Comparison of ENCODE assay signal across 10 cellular contexts in genomic region chr19:6238256-6238642, GRCh38. TPM values are rescaled to one million over a fixed set of nuclear protein-coding genes. Genes with fewer than 3 reads are reported as not detected.
DNase-seq lines count a peak whose midpoint lies in the region; ATAC-seq, FAIRE-seq and TF ChIP-seq lines count a peak whose summit lies in the region.
"Had no signal": no experiment of that assay in that cellular context is flagged by ENCODE, and none has a peak within 500 bp of the region (broad histone marks: within the 10 kb centered on the region; RNA-seq: fewer than 3 reads in every experiment).

No MANE protein-coding gene starts in this region.

- H3K14ac ChIP-seq in H1 (ENCODE audit: insufficient read length) = no peak overlapping the region

- TF ChIP-seq POLR2A in H1 (IDR thresholded peaks at IDR 0.05; ENCODE audit: control extremely low read depth in 1 of 2, low read depth in 2 of 2, low read length in 2 of 2) = no peak

- no peak overlapping the region for H2BK5ac ChIP-seq in H1 (ENCODE audit: low read depth, low read length)

- no peak overlapping the region for H3K56ac ChIP-seq in H1 (replicated peaks; ENCODE audit: insufficient read length, low read depth, low read length)

- H4K91ac ChIP-seq in H1 (replicated peaks; ENCODE audit: insufficient read length, low read length) = no peak overlapping the region

- no peak overlapping the region for H2AK5ac ChIP-seq in H1 (ENCODE audit: low read depth, low read length)

- no peak overlapping the region for H2BK12ac ChIP-seq in H1 (ENCODE audit: low read depth, low read length)

- no peaks in the 10 kb centered on the region for H3K36me3 Mint-ChIP-seq in activated naive CD4-positive, alpha-beta T cell treated with anti-CD3 and anti-CD28 coated beads, Interleukin-2, amount 50 U/mL, for 72 hours

- CTCF ChIA-PET in H1 (lab: Charles Lee; ENCODE audit: partially characterized antibody) = interaction anchor here (0.6 to 3.7 kb wide), 7 partner anchors 8 to 134 kb away, joined by 3 to 19 read pairs (median 5); no protein-coding TSS in a partner anchor

- no peaks in the 10 kb centered on the region for H3K9me3 ChIP-seq in SK-N-MC (ENCODE audit: low read depth, low read length)
- H3K9me3 ChIP-seq in H1 (ENCODE audit: insufficient read depth in 2 of 2, low read depth in 1 of 2, low read length in 1 of 2) = no peaks in the 10 kb centered on the region
- no peaks in the 10 kb centered on the region for H3K9me3 ChIP-seq in psoas muscle
- H3K9me3 ChIP-seq in osteoblast (ENCODE audit: low read depth, low read length) = no peaks in the 10 kb centered on the region

- TF ChIP-seq EP300 in H1 (IDR thresholded peaks at IDR 0.05; ENCODE audit: borderline replicate concordance in 1 of 2, low read depth in 2 of 2, low read length in 2 of 2) = no peak

- peaks cover 0 to 8% (median 2%) of the 10 kb centered on the region in 4 experiments; a peak in 3 of 7 replicates for H3K4me1 ChIP-seq in H1 (replicated peaks in 1 of 4; ENCODE audit: control insufficient read depth in 3 of 4, insufficient read depth in 4 of 4, low read length in 3 of 4)
- peaks cover 79% of the 10 kb centered on the region for H3K4me1 ChIP-seq in psoas muscle
- peaks cover 31% of the 10 kb centered on the region for H3K4me1 ChIP-seq in osteoblast (ENCODE audit: insufficient read depth, low read length)

- H2BK120ac ChIP-seq in H1 (replicated peaks; ENCODE audit: low read depth, low read length) = no peak overlapping the region

- H3K9ac ChIP-seq in SK-N-MC (ENCODE audit: insufficient read length) (no peak overlapping the region), H1 (replicated peaks in 1 of 4; ENCODE audit: extremely low read depth in 1 of 4, low read depth in 3 of 4, low read length in 3 of 4) (no peak overlapping the region)

- H3K4me3 ChIP-seq in SK-N-MC (no peak overlapping the region), H1 (ENCODE audit: extremely low read depth in 1 of 4, insufficient read depth in 2 of 4, low read depth in 3 of 4, low read length in 4 of 4) (no peak overlapping the region), psoas muscle (peak overlapping the region; percentile 26), osteoblast (ENCODE audit: insufficient read depth, low read length) (no peak overlapping the region)

- TF ChIP-seq RAD21 in H1 (IDR thresholded peaks at IDR 0.05 in 1 of 2, conservative IDR thresholded peaks at IDR 0.05 in 1 of 2; ENCODE audit: low read depth in 2 of 2, low read length in 2 of 2) = no peak

- POLR2A ChIA-PET in H1 (lab: Charles Lee; ENCODE audit: partially characterized antibody) = interaction anchor here (0.7 kb wide), 1 partner anchor 16 kb away, joined by 3 read pairs; no protein-coding TSS in a partner anchor

- FAIRE-seq in H1 (lab: Jason Lieb, UNC) = no peak

- no peak overlapping the region for H3K18ac ChIP-seq in H1 (ENCODE audit: extremely low read depth, low read length)

- peaks cover 4% of the 10 kb centered on the region; the same call in 1 of the 2 replicates for H3K23me2 ChIP-seq in H1 (ENCODE audit: low read depth, low read length)

- no peak overlapping the region for H2BK15ac ChIP-seq in H1 (ENCODE audit: low read length)

- H3K27me3 ChIP-seq in H1 (replicated peaks in 1 of 4; ENCODE audit: control insufficient read depth in 3 of 4, extremely low read depth in 1 of 4, insufficient read depth in 3 of 4, low read length in 3 of 4) = no peaks in the 10 kb centered on the region; a peak in 1 of 7 replicates
- no peaks in the 10 kb centered on the region for H3K27me3 ChIP-seq in psoas muscle (ENCODE audit: insufficient read depth in 3 of 3, low read length in 2 of 3)
- H3K27me3 ChIP-seq in osteoblast (ENCODE audit: insufficient read depth, low read length) = no peaks in the 10 kb centered on the region

- H4K8ac ChIP-seq in H1 (ENCODE audit: extremely low read depth, insufficient read depth, low read length) = 0 out of 2 replicates have a peak overlapping the region, but pooled peaks have one; percentile 14

- H4K20me1 ChIP-seq in H1 (replicated peaks in 1 of 2; ENCODE audit: control insufficient read depth in 1 of 2, insufficient read depth in 2 of 2, low read length in 2 of 2) (peaks cover 25 to 59% of the 10 kb centered on the region in 2 experiments), osteoblast (ENCODE audit: insufficient read depth, low read length) (peaks cover 82% of the 10 kb centered on the region)

- no peaks in the 10 kb centered on the region for H3K9me3 Mint-ChIP-seq in activated naive CD4-positive, alpha-beta T cell treated with anti-CD3 and anti-CD28 coated beads, Interleukin-2, amount 50 U/mL, for 72 hours

- H3K27ac ChIP-seq in SK-N-MC (0 out of 2 replicates have a peak overlapping the region, but pooled peaks have one; percentile 2), H1 (ENCODE audit: low read depth, low read length) (no peak overlapping the region), psoas muscle (peak overlapping the region; percentile 92), osteoblast (ENCODE audit: low read depth, low read length) (no peak overlapping the region)

- H3K27ac Mint-ChIP-seq in activated naive CD4-positive, alpha-beta T cell treated with anti-CD3 and anti-CD28 coated beads, Interleukin-2, amount 50 U/mL, for 72 hours = peak overlapping the region in 1 of 2 donors; percentile 5

- H3K4me2 ChIP-seq in H1 (ENCODE audit: insufficient read depth in 1 of 2, low read depth in 2 of 2, low read length in 2 of 2) (no peak overlapping the region), osteoblast (ENCODE audit: insufficient read depth, low read length) (no peak overlapping the region)

- no peak overlapping the region for H3K4ac ChIP-seq in H1 (replicated peaks; ENCODE audit: insufficient read length, low read depth, low read length)

- 88% methylated on average over 6 of the region's 6 CpGs; no CpG with 5 or more reads in 1 of the 2 experiments for WGBS in H1 (ENCODE audit: extremely low coverage in 1 of 2, insufficient coverage in 1 of 2, insufficient read length in 1 of 2, insufficient replicate concordance in 2 of 2, low coverage in 1 of 2, low lambda C conversion rate in 2 of 2, missing lambda C conversion rate in 1 of 2), 2 experiments
- WGBS in psoas muscle, 3 donors = 57 to 72% (median 70%) methylated on average over 6 of the region's 6 CpGs

- ATAC-seq in psoas muscle = no peak
- no peak for ATAC-seq in activated naive CD4-positive, alpha-beta T cell treated with anti-CD3 and anti-CD28 coated beads, Interleukin-2, amount 50 U/mL, for 72 hours

- H3K36me3 ChIP-seq in SK-N-MC (ENCODE audit: insufficient read depth, low read length) (no peaks in the 10 kb centered on the region; the same call in 1 of the 2 replicates), H1 (ENCODE audit: control insufficient read depth in 2 of 4, insufficient read depth in 4 of 4, low read length in 3 of 4) (no peaks in the 10 kb centered on the region; a peak in 4 of 8 replicates), psoas muscle (ENCODE audit: insufficient read depth in 1 of 2, low read depth in 1 of 2) (no peaks in the 10 kb centered on the region), osteoblast (ENCODE audit: insufficient read depth, low read length) (peaks cover 4% of the 10 kb centered on the region)

- DNase-seq in GF-D8 (lab: John Stamatoyannopoulos, UW) (peak; percentile 65), SK-N-MC (ENCODE audit: low read depth, low spot score) (no peak), H1 (ENCODE audit: low read depth in 1 of 2, low spot score in 2 of 2) (no peak), psoas muscle (no peak), T1000 (lab: John Stamatoyannopoulos, UW) (no peak), osteoblast (ENCODE audit: insufficient read length, low spot score, missing footprints) (no peak)
- no peak for DNase-seq in activated naive CD4-positive, alpha-beta T cell treated with anti-CD3 and anti-CD28 coated beads, Interleukin-2, amount 50 U/mL, for 72 hours (ENCODE audit: low spot score in 2 of 2)
- DNase-seq: effector CD8-positive, alpha-beta T cell; Kasumi-1; stimulated activated CD4-positive, alpha-beta T cell treated with anti-CD3 and anti-CD28 coated beads, Interleukin-4, amount 100 ng/mL, for 1 hour had no signal

- intact Hi-C loops in psoas muscle (cut with DNase I) = loop anchor here in 1 of 2 donors (2.0 kb wide), 1 partner anchor 35 kb away; no protein-coding TSS in a partner anchor

- H2AFZ ChIP-seq in H1 (ENCODE audit: low read length) (no peak overlapping the region), osteoblast (ENCODE audit: low read length) (no peak overlapping the region)

- peaks cover 44% of the 10 kb centered on the region for H3K79me1 ChIP-seq in H1 (ENCODE audit: low read depth, low read length)

- H3K23ac ChIP-seq in H1 (ENCODE audit: insufficient read length) = no peak overlapping the region

- H3K79me2 ChIP-seq in H1 (ENCODE audit: control insufficient read depth in 1 of 2, insufficient read depth in 2 of 2, low read length in 2 of 2) (peaks cover 5 to 93% of the 10 kb centered on the region in 2 experiments), osteoblast (ENCODE audit: insufficient read depth, low read length) (peaks cover 97% of the 10 kb centered on the region)

- H2BK20ac ChIP-seq in H1 (ENCODE audit: low read length) = no peak overlapping the region

- no peak overlapping the region for H4K5ac ChIP-seq in H1 (ENCODE audit: insufficient read length, low read depth, low read length)

- TF ChIP-seq CTCF in H1 (IDR thresholded peaks at IDR 0.05; ENCODE audit: control extremely low read depth in 1 of 3, insufficient read depth in 1 of 3, low read depth in 1 of 3, low read length in 3 of 3) (no peak), psoas muscle (IDR thresholded peaks at IDR 0.05) (no peak), osteoblast (IDR thresholded peaks at IDR 0.05; ENCODE audit: extremely low read depth, low read depth, low read length) (no peak)

TF ChIP-seq in H1, 55 proteins besides CTCF, POLR2A, EP300 and RAD21 (continues in another document):
- no peak for TF ChIP-seq CEBPB (IDR thresholded peaks at IDR 0.05; ENCODE audit: low read depth, low read length)
- TF ChIP-seq ASH2L (IDR thresholded peaks at IDR 0.05; ENCODE audit: low read length) = no peak
- no peak for TF ChIP-seq RNF2 (IDR thresholded peaks at IDR 0.05; ENCODE audit: borderline replicate concordance, low read depth, low read length, missing control alignments, poor library complexity, severe bottlenecking)
- TF ChIP-seq YY1 (IDR thresholded peaks at IDR 0.05; ENCODE audit: low read depth, low read length) = no peak

RNA-seq across cellular contexts. Expression of gene MLLT1, which starts 41.5 kb away (rescaled TPM):
- total RNA-seq in H1 (2021; fragmentation: NEBNext Ultra II Directional; extraction: Animal tissue kit (Norgen Biotek cat#: 25700)) = 42.4 and 45.1 TPM in 2 replicates
- polyA plus RNA-seq in H1 (2011; rRNA removed) (18.8 and 27.7 TPM in 2 replicates), psoas muscle (10 to 100 TPM; 24.2 to 34.2 (median 25.2) TPM)
- polyA plus RNA-seq in H1 (2011; cell fraction: cytosol; rRNA removed) = 19.7 TPM
- polyA plus RNA-seq in H1 (2011; cell fraction: nucleus; rRNA removed) = 74.8 TPM
- polyA plus RNA-seq in H1 (2012, experiment 1 of 2) = 24.7 to 35.8 TPM (median 32.5 TPM) in 4 replicates
- polyA plus RNA-seq in H1 (2012, experiment 2 of 2) = 17.2 TPM
- 22.0 TPM for polyA plus RNA-seq in H1 (2013, experiment 1 of 2)
- 21.5 TPM for polyA plus RNA-seq in H1 (2013, experiment 2 of 2)
- polyA minus RNA-seq in H1 (2011; rRNA and poly(A)+ RNA removed) = 7.1 and 12.4 TPM in 2 replicates
- polyA minus RNA-seq in H1 (2011; cell fraction: cytosol; rRNA and poly(A)+ RNA removed) = 42.9 TPM
- polyA minus RNA-seq in H1 (2011; cell fraction: nucleus; rRNA and poly(A)+ RNA removed) = 13.2 TPM
- total RNA-seq in psoas muscle (10 to 100 TPM; 35.8 to 51.7 (median 44.0) TPM), osteoblast (14.7 and 15.9 TPM in 2 replicates)
- total RNA-seq in activated naive CD4-positive, alpha-beta T cell treated with anti-CD3 and anti-CD28 coated beads, Interleukin-2, amount 50 U/mL, for 72 hours = 10 to 100 TPM; 31.8 to 48.2 TPM

Comparison
In these comparisons a context has a peak if more than half of its experiments do, and no peak if none do; other contexts are left out.
1. H3K27ac ChIP-seq: peak in SK-N-MC (single experiment) and psoas muscle (single experiment); none in H1 (single experiment) and osteoblast (single experiment).